Comparison of ENCODE assay signal across 1 cellular context in genomic region chr19:19549804-19550453, GRCh38.
TF ChIP-seq lines count a peak whose summit lies in the region.

No MANE protein-coding gene starts in this region.

TF ChIP-seq in IMR-90, 13 proteins besides CTCF, POLR2A, EP300 and RAD21 (continued from another document):
- no peak for TF ChIP-seq MAZ (IDR thresholded peaks at IDR 0.05; ENCODE audit: borderline replicate concordance, low read depth, low read length)
- no peak for TF ChIP-seq NFE2L2 (IDR thresholded peaks at IDR 0.05; ENCODE audit: low read depth, low read length)
- TF ChIP-seq MAFK (IDR thresholded peaks at IDR 0.05; ENCODE audit: low read depth, low read length) = no peak
- no peak for TF ChIP-seq RFX5 (IDR thresholded peaks at IDR 0.05; ENCODE audit: low read depth, low read length)
- TF ChIP-seq FOS (IDR thresholded peaks at IDR 0.05; ENCODE audit: low read depth, low read length) = no peak
- no peak for TF ChIP-seq CEBPB (IDR thresholded peaks at IDR 0.05; ENCODE audit: low read depth, low read length)
- no peak for TF ChIP-seq CHD1 (IDR thresholded peaks at IDR 0.05; ENCODE audit: low read depth, low read length)
- TF ChIP-seq RCOR1 (IDR thresholded peaks at IDR 0.05; ENCODE audit: insufficient replicate concordance, low read length) = no peak
- no peak for TF ChIP-seq BHLHE40 (IDR thresholded peaks at IDR 0.05; ENCODE audit: low read depth, low read length)
- no peak for TF ChIP-seq USF2 (IDR thresholded peaks at IDR 0.05; ENCODE audit: low read depth, low read length)
- TF ChIP-seq SMC3 (IDR thresholded peaks at IDR 0.05; ENCODE audit: low read depth, low read length) = no peak
